In genomic region chrX:69300323-69300722, GRCh38 we compare ENCODE assay signal across 24 cellular contexts.
DNase-seq lines count a peak whose midpoint lies in the region; ATAC-seq and TF ChIP-seq lines count a peak whose summit lies in the region.
"Had no signal": no experiment of that assay in that cellular context is flagged by ENCODE, and none has a peak within 500 bp of the region (broad histone marks: within the 10 kb centered on the region; RNA-seq: fewer than 3 reads in every experiment).

No MANE protein-coding gene starts in this region.

- H3K4me1 ChIP-seq in A673 (ENCODE audit: insufficient read depth, low read length, poor library complexity, severe bottlenecking) = peaks cover 39% of the 10 kb centered on the region
- peaks cover 55% of the 10 kb centered on the region for H3K4me1 ChIP-seq in OCI-LY3 (ENCODE audit: low read length)
- H3K4me1 ChIP-seq in neuronal stem cell (ENCODE audit: control insufficient read depth in 2 of 2, insufficient read depth in 1 of 2, low read depth in 1 of 2, low read length in 2 of 2) = peaks cover 0 to 2% of the 10 kb centered on the region in 2 donors
- H3K4me1 ChIP-seq in aorta (ENCODE audit: control insufficient read depth in 1 of 2, insufficient read depth in 2 of 2, low read length in 2 of 2) = no peaks in the 10 kb centered on the region
- H3K4me1 ChIP-seq: A549, BE2C had no signal

- POLR2A ChIA-PET in A673 (lab: Charles Lee; ENCODE audit: low non-redundant PET) = no interaction called here

- H3K79me2 ChIP-seq in OCI-LY3 (ENCODE audit: low read length) = no peaks in the 10 kb centered on the region

- no peak overlapping the region for H2AK5ac ChIP-seq in neuronal stem cell (ENCODE audit: low read depth, low read length)

- no peak overlapping the region for H2BK15ac ChIP-seq in neuronal stem cell (ENCODE audit: low read length)

- H3K27me3 ChIP-seq in A673 (replicated peaks; ENCODE audit: insufficient read depth, low read depth, low read length, poor library complexity) (no peaks in the 10 kb centered on the region), OCI-LY3 (ENCODE audit: low read depth, low read length) (no peaks in the 10 kb centered on the region), neuronal stem cell (ENCODE audit: control insufficient read depth in 3 of 3, insufficient read depth in 3 of 3, low read depth in 1 of 3, low read length in 3 of 3) (peaks cover 0 to 24% (median 0%) of the 10 kb centered on the region in 3 experiments), aorta (ENCODE audit: control insufficient read depth in 1 of 2, insufficient read depth in 2 of 2, low read length in 1 of 2) (no peaks in the 10 kb centered on the region)
- H3K27me3 ChIP-seq: BE2C had no signal

- H3K18ac ChIP-seq in neuronal stem cell (ENCODE audit: low read length) = peak overlapping the region; percentile 19

- peak overlapping the region; percentile 65 for H3K27ac ChIP-seq in A673 (ENCODE audit: low read depth, low read length, poor library complexity, severe bottlenecking)
- H3K27ac ChIP-seq in OCI-LY3 (ENCODE audit: low read length) = no peak overlapping the region
- no peak overlapping the region for H3K27ac ChIP-seq in neuronal stem cell (replicated peaks; ENCODE audit: low read length)
- H3K27ac ChIP-seq in aorta (ENCODE audit: low read depth in 1 of 2, low read length in 2 of 2) = no peak overlapping the region
- H3K27ac ChIP-seq: 22Rv1, A549, BLaER1 had no signal

- H3K9ac ChIP-seq in OCI-LY3 (ENCODE audit: low read length) = no peak overlapping the region
- H3K9ac ChIP-seq in neuronal stem cell (ENCODE audit: low read depth, low read length, poor library complexity) = no peak overlapping the region
- H3K9ac ChIP-seq: BLaER1 had no signal

- H2AFZ ChIP-seq in OCI-LY3 (ENCODE audit: low read depth, low read length) = no peak overlapping the region
- H2AFZ ChIP-seq in neuronal stem cell (ENCODE audit: low read length) = no peak overlapping the region

- no TSS peak for BruUV-seq in A673 (replicated peaks; lab: Mats Ljungman, UMichigan)

- CTCF ChIA-PET in A673 (lab: Charles Lee) = no interaction called here

- H4K20me1 ChIP-seq in OCI-LY3 (ENCODE audit: insufficient read depth, low read length) = no peaks in the 10 kb centered on the region
- H4K20me1 ChIP-seq: BLaER1 had no signal

- H3K9me3 ChIP-seq in A673 (ENCODE audit: low read depth, low read length, poor library complexity, severe bottlenecking) (no peaks in the 10 kb centered on the region), OCI-LY3 (ENCODE audit: insufficient read depth, low read length) (no peaks in the 10 kb centered on the region), neuronal stem cell (replicated peaks in 1 of 2; ENCODE audit: control insufficient read depth in 2 of 2, insufficient read depth in 1 of 2, low read depth in 1 of 2, low read length in 2 of 2) (no peaks in the 10 kb centered on the region), aorta (ENCODE audit: control insufficient read depth, low read length) (no peaks in the 10 kb centered on the region)
- H3K9me3 ChIP-seq: A549, BE2C, BLaER1 had no signal

- no CpG with 5 or more reads among the region's 1 CpG for WGBS in neuronal stem cell (ENCODE audit: extremely low coverage in 2 of 2, insufficient read length in 2 of 2, insufficient replicate concordance in 1 of 2), 2 donors
- WGBS in aorta, 2 donors = 71 to 100% methylated on average over 1 of the region's 1 CpG

- no peak overlapping the region for H2BK12ac ChIP-seq in neuronal stem cell (ENCODE audit: low read length)

- no peak overlapping the region for H3K4me3 ChIP-seq in A673 (ENCODE audit: low read depth, low read length, poor library complexity, severe bottlenecking)
- no peak overlapping the region for H3K4me3 ChIP-seq in OCI-LY3 (ENCODE audit: low read length)
- no peak overlapping the region for H3K4me3 ChIP-seq in neuronal stem cell (ENCODE audit: low read length in 2 of 2)
- H3K4me3 ChIP-seq in aorta (ENCODE audit: low read length in 2 of 2) = no peak overlapping the region
- H3K4me3 ChIP-seq: A549, BLaER1, GM12878 had no signal

- H3K4me2 ChIP-seq in OCI-LY3 (ENCODE audit: low read length) = peak overlapping the region; percentile 60; the same call in 1 of the 2 replicates
- H3K4me2 ChIP-seq in neuronal stem cell (ENCODE audit: insufficient read depth, low read length, poor library complexity, severe bottlenecking) = no peak overlapping the region
- H3K4me2 ChIP-seq: A549, BLaER1 had no signal

- H4K91ac ChIP-seq in neuronal stem cell (ENCODE audit: low read depth, low read length, poor library complexity) = no peak overlapping the region

- no peak for ATAC-seq in aorta (ENCODE audit: low FRiP score)
- no peak for ATAC-seq in HG03097 (IDR thresholded peaks at IDR 0.05; ENCODE audit: low FRiP score, unreplicated experiment)
- ATAC-seq: A549, GM12878 had no signal

- H3K36me3 ChIP-seq in A673 (ENCODE audit: insufficient read depth, low read length, poor library complexity, severe bottlenecking) (no peaks in the 10 kb centered on the region), OCI-LY3 (replicated peaks; ENCODE audit: low read depth, low read length) (no peaks in the 10 kb centered on the region), neuronal stem cell (replicated peaks in 1 of 2; ENCODE audit: control insufficient read depth in 2 of 2, insufficient read depth in 2 of 2, low read length in 2 of 2) (no peaks in the 10 kb centered on the region), aorta (ENCODE audit: control insufficient read depth in 1 of 2, insufficient read depth in 2 of 2, low read length in 1 of 2) (no peaks in the 10 kb centered on the region)
- H3K36me3 ChIP-seq: BE2C, BLaER1 had no signal

- DNase-seq in A673 (ENCODE audit: low spot score) (no peak), neuronal stem cell (ENCODE audit: low spot score) (no peak), cerebellar nuclear complex (lab: John Stamatoyannopoulos, UW) (no peak), aorta (no peak)
- DNase-seq: ACHN; BE2C; C1 segment of cervical spinal cord; CD4-positive, alpha-beta memory T cell; CD4-positive, CD25-positive, alpha-beta regulatory T cell; CD8-positive, alpha-beta memory T cell; COR-L47; DMS 273 treated with DMSO at 0.1 percent for 48 hours; DMS153; DMS53; DMS79; DND-41; EL; GDM1 had no signal

- H3K4ac ChIP-seq in neuronal stem cell (ENCODE audit: low read length) = no peak overlapping the region

- no peak overlapping the region for H2BK120ac ChIP-seq in neuronal stem cell (ENCODE audit: low read depth, low read length)

- intact Hi-C loops in A673 (cut with micrococcal nuclease; ENCODE audit: unreplicated experiment) = no loop called here
- intact Hi-C loops in aorta (cut with DNase I) = loop anchor here in 1 of 2 donors (10.0 kb wide), 1 partner anchor 74 kb away; no protein-coding TSS in a partner anchor

- H3K14ac ChIP-seq in neuronal stem cell (ENCODE audit: low read length) = no peak overlapping the region

- H2BK5ac ChIP-seq in neuronal stem cell (ENCODE audit: low read length) = no peak overlapping the region

- H4K8ac ChIP-seq in neuronal stem cell (ENCODE audit: low read depth, low read length) = no peak overlapping the region

- no peaks in the 10 kb centered on the region for H3K79me1 ChIP-seq in neuronal stem cell (ENCODE audit: low read depth, low read length)

- no peak overlapping the region for H3K23ac ChIP-seq in neuronal stem cell (ENCODE audit: low read depth, low read length, poor library complexity)

- TF ChIP-seq CTCF in A673 (conservative IDR thresholded peaks at IDR 0.05; ENCODE audit: low read depth, low read length) = no peak
- TF ChIP-seq CTCF in OCI-LY3 (IDR thresholded peaks at IDR 0.05; ENCODE audit: low read depth, low read length) = no peak
